In genomic region chr18:72197598-72197997, GRCh38 we compare ENCODE assay signal across 24 cellular contexts.
"Had no signal": no experiment of that assay in that cellular context is flagged by ENCODE, and none has a peak within 500 bp of the region (broad histone marks: within the 10 kb centered on the region; RNA-seq: fewer than 3 reads in every experiment).

No MANE protein-coding gene starts in this region.

- H3K27ac ChIP-seq: brain microvascular endothelial cell, cardiac muscle cell, SJSA1 had no signal

- H3K4me1 ChIP-seq: SJSA1 had no signal

- H3K9me3 ChIP-seq: MG63, SJSA1 had no signal

- H3K4me3 ChIP-seq: cardiac muscle cell, MG63, SJSA1 had no signal

- FAIRE-seq: RCC 7860 had no signal

- H3K36me3 ChIP-seq: brain microvascular endothelial cell, cardiac muscle cell, MG63, SJSA1 had no signal

- DNase-seq: activated CD4-positive, alpha-beta T cell treated with anti-CD3 and anti-CD28 coated beads for 48 hours; activated CD4-positive, alpha-beta T cell treated with anti-CD3 and anti-CD28 coated beads, Interleukin-2, amount 50 U/mL, for 4 hours; activated CD4-positive, CD25-positive, alpha-beta regulatory T cell treated with anti-CD3 and anti-CD28 coated beads, Interleukin-2, amount 50 U/mL, for 72 hours; activated gamma-delta T cell; activated naive CD4-positive, alpha-beta T cell treated with anti-CD3 and anti-CD28 coated beads for 36 hours; activated T-cell treated with anti-CD3 and anti-CD28 coated beads, Interleukin-2, amount 50 U/mL, for 48 hours; brain microvascular endothelial cell; MG63; MV-4-11; NCI-H1092 treated with DMSO at 0.1 percent for 48 hours; NCI-H1417 treated with DMSO at 0.1 percent for 48 hours; NCI-H1694 treated with DMSO at 0.1 percent for 48 hours; NCI-H2029 treated with DMSO at 0.1 percent for 48 hours; NCI-H2171 treated with DMSO at 0.1 percent for 48 hours; NCI-H226; NCI-H526; NCI-H774; NK-92 treated with Interleukin-12 subunit alpha and Interleukin-12 subunit beta, amount 100 ng/mL, for 24 hours; SHP77; T-helper 17 cell; T-helper 9 cell had no signal

- H3K27me3 ChIP-seq: brain microvascular endothelial cell, cardiac muscle cell, MG63, SJSA1 had no signal
